ENCODE assay signal across 8 cellular contexts in the genomic region with DNA sequence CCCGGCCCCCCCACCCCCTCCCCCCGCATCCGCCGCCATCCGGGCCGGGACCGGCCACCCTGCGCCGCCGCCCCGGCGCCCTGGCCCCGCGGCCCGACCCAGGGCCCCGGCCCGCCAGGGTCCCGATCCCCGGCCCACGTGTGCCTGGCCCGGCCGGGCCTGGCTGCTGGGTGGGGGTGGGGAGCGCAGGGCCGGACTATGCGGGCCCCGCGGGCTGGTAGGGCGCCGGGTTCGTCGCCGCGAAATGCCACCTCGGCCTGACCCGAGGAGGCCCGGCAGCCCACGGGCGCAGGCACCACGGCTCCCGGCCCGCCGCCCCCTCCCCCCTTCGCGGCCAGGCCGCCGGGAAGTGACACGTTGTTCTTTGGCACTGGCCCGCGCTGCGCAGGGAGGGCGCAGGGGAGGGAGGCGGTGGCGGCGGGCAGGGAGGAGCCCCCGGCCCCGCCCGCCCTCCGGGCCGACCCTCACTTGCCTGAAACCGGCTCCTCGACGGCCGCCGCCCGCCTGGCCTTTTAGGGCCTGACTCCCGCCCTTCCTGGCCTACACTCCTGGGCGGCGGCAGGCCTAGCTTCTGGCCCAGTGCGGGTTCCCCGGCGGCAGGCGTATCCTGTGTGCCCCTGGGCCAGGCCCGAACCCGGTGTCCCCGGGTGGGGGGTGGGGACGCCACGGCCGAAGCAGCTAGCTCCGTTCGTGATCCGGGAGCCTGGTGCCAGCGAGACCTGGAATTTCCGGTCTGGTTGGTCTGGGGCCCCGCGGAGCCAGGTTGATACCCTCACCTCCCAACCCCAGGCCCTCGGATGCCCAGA. TPM values are rescaled to one million over a fixed set of nuclear protein-coding genes. Genes with fewer than 3 reads are reported as not detected.
A peak's percentile ranks its signal among the peaks of the same experiment; 100 is the strongest.
DNase-seq lines count a peak whose midpoint lies in the region; ATAC-seq and TF ChIP-seq lines count a peak whose summit lies in the region.

No MANE protein-coding gene starts in this region.

- H3K4me1 ChIP-seq in adipocyte (ENCODE audit: control insufficient read depth, insufficient read depth, low read length) (peaks cover 31% of the 10 kb centered on the region), prostate gland (replicated peaks) (peaks cover 19% of the 10 kb centered on the region)

- no peak for TF ChIP-seq CTCF in prostate gland (IDR thresholded peaks at IDR 0.05)

- TF ChIP-seq POLR2A in prostate gland (IDR thresholded peaks at IDR 0.05) = peak; percentile 39

- H3K9ac ChIP-seq in SK-N-MC (ENCODE audit: insufficient read length) = peak overlapping the region; percentile 96
- H3K9ac ChIP-seq in adipocyte (ENCODE audit: low read length) = peak overlapping the region; percentile 100

- intact Hi-C loops in left cardiac atrium (cut with DNase I) (no loop called here), prostate gland (cut with DNase I) (loop anchor here (2.0 to 5.0 kb wide), 2 partner anchors 16 to 47 kb away; partner anchors contain the start of genes CLCN2, POLR2H and PSMD2)

- peak overlapping the region; percentile 86 for H3K4me3 ChIP-seq in SK-N-MC
- peak overlapping the region; percentile 100 for H3K4me3 ChIP-seq in adipocyte (ENCODE audit: low read length)
- peak overlapping the region; percentile 59 to 67 for H3K4me3 ChIP-seq in prostate gland

- H3K9me3 ChIP-seq in SK-N-MC (ENCODE audit: low read depth, low read length) (no peaks in the 10 kb centered on the region), adipocyte (ENCODE audit: control insufficient read depth, low read length) (no peaks in the 10 kb centered on the region), prostate gland (no peaks in the 10 kb centered on the region)

- WGBS in prostate gland = under 1% methylated on average over 70 of the region's 86 CpGs

- peak; percentile 50 for ATAC-seq in GM19455 (IDR thresholded peaks at IDR 0.05; ENCODE audit: unreplicated experiment)
- ATAC-seq in HG03520 (IDR thresholded peaks at IDR 0.05; ENCODE audit: unreplicated experiment) = peak; percentile 36
- peak; percentile 82 to 84 for ATAC-seq in left cardiac atrium

- H3K27me3 ChIP-seq in adipocyte (replicated peaks; ENCODE audit: control insufficient read depth, insufficient read depth, low read length) (no peaks in the 10 kb centered on the region), prostate gland (replicated peaks; ENCODE audit: insufficient read depth) (no peaks in the 10 kb centered on the region)

- H3K36me3 ChIP-seq in SK-N-MC (ENCODE audit: insufficient read depth, low read length) (peaks cover 46% of the 10 kb centered on the region), adipocyte (ENCODE audit: control insufficient read depth, insufficient read depth, low read length, severe bottlenecking) (peaks cover 25% of the 10 kb centered on the region), prostate gland (no peaks in the 10 kb centered on the region)

- DNase-seq in COLO829 (ENCODE audit: low spot score) (peak; percentile 56), SK-N-MC (ENCODE audit: low read depth, low spot score) (no peak), adipocyte (ENCODE audit: low read depth) (peak; percentile 89), left cardiac atrium (peak; percentile 94), prostate gland (ENCODE audit: low spot score) (peak; percentile 69), 8988T (no peak)

- peak overlapping the region; percentile 82 for H3K27ac ChIP-seq in SK-N-MC
- peak overlapping the region; percentile 93 to 96 for H3K27ac ChIP-seq in prostate gland

RNA-seq across cellular contexts. Expression of gene EIF4G1, which starts 0.5 kb away (rescaled TPM):
- total RNA-seq in left cardiac atrium = 100 to 1,000 TPM; 229 to 275 TPM
- total RNA-seq in prostate gland = 100 to 1,000 TPM; 331 to 370 TPM

RNA-seq across cellular contexts. Expression of gene PSMD2, which starts 15.9 kb away (rescaled TPM):
- total RNA-seq in left cardiac atrium = 100 to 1,000 TPM; 176 to 217 TPM
- total RNA-seq in prostate gland = 100 to 1,000 TPM; 230 to 272 TPM

RNA-seq across cellular contexts. Expression of gene FAM131A, which starts 22.5 kb away (rescaled TPM):
- total RNA-seq in left cardiac atrium (10 to 100 TPM; 21.0 to 31.1 TPM), prostate gland (10 to 100 TPM; 22.0 to 71.0 TPM)

RNA-seq across cellular contexts. Expression of gene ECE2, which starts 39.1 kb away (rescaled TPM):
- 1 to 10 TPM in 1 of 2 donors, not detected in 1; 1.1 TPM for total RNA-seq in left cardiac atrium
- under 1 TPM in 1 of 2 donors, not detected in 1; 0.57 TPM for total RNA-seq in prostate gland

RNA-seq across cellular contexts. Expression of gene CLCN2, which starts 46.5 kb away (rescaled TPM):
- total RNA-seq in left cardiac atrium (1 to 10 TPM; 2.3 to 2.6 TPM), prostate gland (10 to 100 TPM in 1 of 2 donors, 1 to 10 TPM in 1; 4.9 to 47.5 TPM)

Comparison
In these comparisons a context has a peak if more than half of its experiments do, and no peak if none do; other contexts are left out.
1. DNase-seq: peak in COLO829 (single experiment), adipocyte (single experiment), left cardiac atrium (single experiment) and prostate gland (single experiment); none in SK-N-MC (single experiment) and 8988T (single experiment).
2. Peak in every context shown above with its lines, with median percentiles within 50 percentile points of each other: ATAC-seq and H3K4me3 ChIP-seq.